26 cellular contexts compared by ENCODE assay signal in genomic region chr9:90927496-90927895, GRCh38.
"Had no signal": no experiment of that assay in that cellular context is flagged by ENCODE, and none has a peak within 500 bp of the region (broad histone marks: within the 10 kb centered on the region; RNA-seq: fewer than 3 reads in every experiment).

No MANE protein-coding gene starts in this region.

- H3K36me3 Mint-ChIP-seq: activated naive CD4-positive, alpha-beta T cell treated with anti-CD3 and anti-CD28 coated beads, Interleukin-2, amount 50 U/mL, for 24 hours had no signal

- H3K27me3 ChIP-seq: Peyer's patch, SJCRH30 had no signal

- H3K27ac Mint-ChIP-seq: activated CD4-positive, alpha-beta T cell treated with anti-CD3 and anti-CD28 coated beads for 36 hours; activated CD8-positive, alpha-beta T cell treated with anti-CD3 and anti-CD28 coated beads for 36 hours; activated naive CD4-positive, alpha-beta T cell treated with anti-CD3 and anti-CD28 coated beads, Interleukin-2, amount 50 U/mL, for 24 hours; activated T-cell treated with anti-CD3 and anti-CD28 coated beads, Interleukin-2, amount 50 U/mL, for 72 hours had no signal

- H3K4me3 Mint-ChIP-seq: activated CD4-positive, alpha-beta T cell treated with anti-CD3 and anti-CD28 coated beads for 36 hours; activated CD8-positive, alpha-beta T cell treated with anti-CD3 and anti-CD28 coated beads for 36 hours; activated naive CD4-positive, alpha-beta T cell treated with anti-CD3 and anti-CD28 coated beads, Interleukin-2, amount 50 U/mL, for 24 hours; activated T-cell treated with anti-CD3 and anti-CD28 coated beads, Interleukin-2, amount 50 U/mL, for 72 hours; central memory CD8-positive, alpha-beta T cell had no signal

- H3K9me2 ChIP-seq: SK-N-SH had no signal

- H3K4me1 ChIP-seq: Peyer's patch, SJCRH30 had no signal

- H3K27ac ChIP-seq: Peyer's patch, RWPE1, SJCRH30, WERI-Rb-1 had no signal

- H3K9ac ChIP-seq: SK-N-SH had no signal

- H3K4me3 ChIP-seq: Peyer's patch, SJCRH30 had no signal

- DNase-seq: activated CD4-positive, alpha-beta T cell treated with anti-CD3 and anti-CD28 coated beads for 36 hours; activated CD4-positive, alpha-beta T cell treated with anti-CD3 and anti-CD28 coated beads, Interleukin-2, amount 50 U/mL, for 1 hour; activated CD8-positive, alpha-beta memory T cell treated with anti-CD3 and anti-CD28 coated beads, Interleukin-2, amount 50 U/mL, for 4 hours; activated CD8-positive, alpha-beta T cell treated with anti-CD3 and anti-CD28 coated beads for 36 hours; activated T-cell treated with anti-CD3 and anti-CD28 coated beads, Interleukin-2, amount 50 U/mL, for 72 hours; aorta; KG1; MV-4-11; NCI-H1092 treated with DMSO at 0.1 percent for 48 hours; NCI-H1417 treated with DMSO at 0.1 percent for 48 hours; NCI-H1694; NCI-H2029; NCI-H2107; NCI-H2171 treated with DMSO at 0.1 percent for 48 hours; NCI-H226; NCI-H526; NCI-H774; Right ventricle myocardium superior; SJCRH30; SK-N-SH; T-helper 1 cell; WERI-Rb-1 had no signal

- H3K36me3 ChIP-seq: Peyer's patch, SJCRH30, WERI-Rb-1 had no signal

- H3K9me3 ChIP-seq: Peyer's patch, SJCRH30, SK-N-SH had no signal

- H3K4me2 ChIP-seq: SK-N-SH had no signal

- ATAC-seq: activated CD4-positive, alpha-beta T cell treated with anti-CD3 and anti-CD28 coated beads for 36 hours; activated CD8-positive, alpha-beta T cell treated with anti-CD3 and anti-CD28 coated beads for 36 hours had no signal

- H3K9me3 Mint-ChIP-seq: activated CD8-positive, alpha-beta T cell treated with anti-CD3 and anti-CD28 coated beads for 36 hours; activated naive CD4-positive, alpha-beta T cell treated with anti-CD3 and anti-CD28 coated beads, Interleukin-2, amount 50 U/mL, for 24 hours; activated T-cell treated with anti-CD3 and anti-CD28 coated beads, Interleukin-2, amount 50 U/mL, for 72 hours; central memory CD8-positive, alpha-beta T cell had no signal

- H3K4me1 Mint-ChIP-seq: activated CD4-positive, alpha-beta T cell treated with anti-CD3 and anti-CD28 coated beads for 36 hours; activated naive CD4-positive, alpha-beta T cell treated with anti-CD3 and anti-CD28 coated beads, Interleukin-2, amount 50 U/mL, for 24 hours; central memory CD8-positive, alpha-beta T cell had no signal
